Comparison of ENCODE assay signal across 18 cellular contexts in the genomic region with DNA sequence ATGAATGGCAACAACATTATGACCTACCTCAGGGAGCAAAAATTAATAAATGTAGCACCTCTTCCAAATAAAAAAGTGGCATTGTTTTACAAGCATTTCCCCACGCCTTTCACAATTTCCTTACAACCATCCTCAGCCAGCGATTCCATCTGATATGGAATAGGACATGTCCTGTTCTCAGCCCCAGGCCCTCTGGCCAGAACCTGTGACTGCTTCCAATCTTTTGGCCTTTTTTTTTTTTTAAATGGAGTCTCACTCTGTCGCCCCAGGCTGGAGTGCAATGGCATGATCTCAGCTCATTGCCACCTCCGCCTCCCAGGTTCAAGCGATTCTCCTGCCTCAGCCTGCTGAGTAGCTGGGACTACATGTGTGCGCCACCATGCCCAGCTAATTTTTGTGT. TPM values are rescaled to one million over a fixed set of nuclear protein-coding genes. Genes with fewer than 3 reads are reported as not detected.
DNase-seq lines count a peak whose midpoint lies in the region; ATAC-seq and TF ChIP-seq lines count a peak whose summit lies in the region.
"Had no signal": no experiment of that assay in that cellular context is flagged by ENCODE, and none has a peak within 500 bp of the region (broad histone marks: within the 10 kb centered on the region; RNA-seq: fewer than 3 reads in every experiment).

No MANE protein-coding gene starts in this region.

- POLR2A ChIA-PET in PC-3 (lab: Charles Lee; ENCODE audit: unreplicated experiment) = no interaction called here

- H3K4ac ChIP-seq in trophoblast cell (ENCODE audit: low read depth, low read length) = no peak overlapping the region

- H3K27me3 ChIP-seq in trophoblast cell (ENCODE audit: insufficient read depth, low read length) (no peaks in the 10 kb centered on the region), PC-3 (ENCODE audit: low read length) (no peaks in the 10 kb centered on the region)

- H2BK120ac ChIP-seq in trophoblast cell (ENCODE audit: insufficient read depth, low read length, poor library complexity) = no peak overlapping the region

- H3K18ac ChIP-seq in trophoblast cell (ENCODE audit: low read length) = no peak overlapping the region

- H3K4me3 ChIP-seq in trophoblast cell (ENCODE audit: low read depth, low read length) (no peak overlapping the region), PC-3 (ENCODE audit: low read length) (no peak overlapping the region)
- H3K4me3 ChIP-seq: GM12878, GM23248 had no signal

- H3K4me2 ChIP-seq in trophoblast cell (ENCODE audit: low read length) (no peak overlapping the region), PC-3 (ENCODE audit: low read length) (no peak overlapping the region)

- H2BK12ac ChIP-seq in trophoblast cell (ENCODE audit: low read length) = no peak overlapping the region

- H3F3A ChIP-seq in PC-3 (ENCODE audit: low read length, unreplicated experiment) = no peaks in the 10 kb centered on the region

- H3K27ac ChIP-seq in VCaP (peak overlapping the region; percentile 51), trophoblast cell (ENCODE audit: low read depth, low read length) (no peak overlapping the region), PC-3 (ENCODE audit: low read length) (no peak overlapping the region)
- H3K27ac ChIP-seq: GM23248 had no signal

- no peak overlapping the region for H4K91ac ChIP-seq in trophoblast cell (ENCODE audit: low read depth, low read length)

- CTCF ChIA-PET in PC-3 (lab: Charles Lee) = no interaction called here

- H2AFZ ChIP-seq in trophoblast cell (ENCODE audit: insufficient read depth, low read length, poor library complexity) (no peak overlapping the region), PC-3 (ENCODE audit: low read length) (no peak overlapping the region)
- H2AFZ ChIP-seq: GM23248 had no signal

- H3K36me3 ChIP-seq in trophoblast cell (ENCODE audit: control insufficient read depth in 1 of 2, insufficient read depth in 2 of 2, low read length in 2 of 2) (no peaks in the 10 kb centered on the region), PC-3 (ENCODE audit: low read depth, low read length) (no peaks in the 10 kb centered on the region)

- no peaks in the 10 kb centered on the region for H3K9me2 ChIP-seq in PC-3 (replicated peaks; ENCODE audit: low read length)

- ATAC-seq in left colon (peak; percentile 19), PC-3 (no peak)
- ATAC-seq: GM12878, HCT116 had no signal

- no TSS peak for BruUV-seq in PC-3 (replicated peaks; lab: Mats Ljungman, UMichigan)

- H3K23ac ChIP-seq in trophoblast cell (ENCODE audit: low read length) = no peak overlapping the region

- intact Hi-C loops in left colon (cut with DNase I, micrococcal nuclease) = loop anchor here in 1 of 2 donors (10.0 kb wide), 1 partner anchor 138 kb away; no protein-coding TSS in a partner anchor
- intact Hi-C loops in PC-3 (cut with micrococcal nuclease) = loop anchor here (10.0 kb wide), 1 partner anchor 398 kb away; no protein-coding TSS in a partner anchor

- no peak overlapping the region for H4K8ac ChIP-seq in trophoblast cell (ENCODE audit: low read depth, low read length)

- H2BK5ac ChIP-seq in trophoblast cell (ENCODE audit: low read depth, low read length, poor library complexity) = peak overlapping the region; percentile 61

- no peak overlapping the region for H2AK5ac ChIP-seq in trophoblast cell (ENCODE audit: low read length)

- H3K9me3 ChIP-seq in trophoblast cell (ENCODE audit: insufficient read depth, low read depth, low read length) (no peaks in the 10 kb centered on the region), PC-3 (ENCODE audit: low read length) (no peaks in the 10 kb centered on the region)

- WGBS in trophoblast cell (ENCODE audit: extremely low coverage, insufficient coverage, insufficient read length) = no CpG with 5 or more reads among the region's 6 CpGs

- H3K14ac ChIP-seq in trophoblast cell (ENCODE audit: low read length) = no peak overlapping the region

- TF ChIP-seq CTCF in VCaP (conservative IDR thresholded peaks at IDR 0.05) (no peak), PC-3 (conservative IDR thresholded peaks at IDR 0.05; ENCODE audit: low read depth, low read length) (no peak)

- H3K4me1 ChIP-seq in trophoblast cell (ENCODE audit: control insufficient read depth in 1 of 2, insufficient read depth in 2 of 2, low read length in 2 of 2) (peaks cover 5 to 7% of the 10 kb centered on the region in 2 experiments), PC-3 (ENCODE audit: insufficient read depth, low read length) (no peaks in the 10 kb centered on the region)

- H3K9ac ChIP-seq in trophoblast cell (ENCODE audit: low read length) = no peak overlapping the region
- no peak overlapping the region for H3K9ac ChIP-seq in PC-3 (ENCODE audit: low read length)
- H3K9ac ChIP-seq: GM23248 had no signal

- no peaks in the 10 kb centered on the region for H3K79me2 ChIP-seq in trophoblast cell (ENCODE audit: control insufficient read depth, insufficient read depth, low read length, poor library complexity)
- no peaks in the 10 kb centered on the region for H3K79me2 ChIP-seq in PC-3 (ENCODE audit: low read length)

- DNase-seq in ELF-1 (ENCODE audit: low read depth, low spot score) = peak; percentile 29
- DNase-seq in left colon = no peak
- DNase-seq in trophoblast cell = peak; percentile 81 to 82
- DNase-seq in PC-3 = no peak
- DNase-seq in SHP77 treated with DMSO at 0.1 percent for 48 hours (lab: John Stamatoyannopoulos, UW) = no peak
- DNase-seq: C1 segment of cervical spinal cord; Calu3; CD4-positive, alpha-beta memory T cell; COR-L47; DMS53; DMS79 treated with DMSO at 0.1 percent for 48 hours; GM23248; H9 had no signal

- H3K79me1 ChIP-seq in trophoblast cell (ENCODE audit: low read length) = peaks cover 3% of the 10 kb centered on the region

- H4K20me1 ChIP-seq in PC-3 (ENCODE audit: low read length) = no peaks in the 10 kb centered on the region

- H4K12ac ChIP-seq in trophoblast cell (ENCODE audit: low read depth, low read length) = no peak overlapping the region

RNA-seq across cellular contexts. Expression of a gene that starts 16.8 kb away (rescaled TPM):
- 100 to 1,000 TPM; 161 to 279 TPM for total RNA-seq in left colon
- polyA plus RNA-seq in trophoblast cell (2013) = 59.1 and 59.5 TPM in 2 replicates
- 11.7 and 15.5 TPM in 2 replicates for total RNA-seq in PC-3 (2014; rRNA removed)
- total RNA-seq: A172, GM23248 had no signal
- polyA plus RNA-seq: BJ; CD4-positive, alpha-beta memory T cell; GM12878; GM23248 had no signal

RNA-seq across cellular contexts. Expression of a gene that starts 33.1 kb away (rescaled TPM):
- total RNA-seq in left colon (10 to 100 TPM; 17.7 to 30.8 TPM), PC-3 (2014; rRNA removed) (28.8 and 30.5 TPM in 2 replicates)
- polyA plus RNA-seq in trophoblast cell (2013) = 52.0 and 52.5 TPM in 2 replicates

Comparison
In these comparisons a context has a peak if more than half of its experiments do, and no peak if none do; other contexts are left out.
1. DNase-seq: peak in ELF-1 (single experiment) and trophoblast cell (2 of 2); none in left colon (0 of 2), PC-3 (single experiment) and SHP77 treated with DMSO at 0.1 percent for 48 hours (single experiment).